In genomic region chr22:25461301-25461700, GRCh38 we compare ENCODE assay signal across 20 cellular contexts.
"Had no signal": no experiment of that assay in that cellular context is flagged by ENCODE, and none has a peak within 500 bp of the region (broad histone marks: within the 10 kb centered on the region; RNA-seq: fewer than 3 reads in every experiment).

No MANE protein-coding gene starts in this region.

- H3K9me3 Mint-ChIP-seq: mesothelial cell of epicardium, natural killer cell, neural crest cell, type B pancreatic cell had no signal

- H3K27me3 Mint-ChIP-seq: type B pancreatic cell had no signal

- FAIRE-seq: endometrium had no signal

- H3K4me1 ChIP-seq: esophagus muscularis mucosa, sigmoid colon, suprapubic skin, thyroid gland had no signal

- ATAC-seq: gastroesophageal sphincter, left lobe of liver, natural killer cell had no signal

- H3K9me3 ChIP-seq: esophagus muscularis mucosa, gastroesophageal sphincter, sigmoid colon, suprapubic skin, thyroid gland had no signal

- H3K27me3 ChIP-seq: esophagus muscularis mucosa, gastroesophageal sphincter, sigmoid colon, suprapubic skin, thyroid gland had no signal

- H3K27ac ChIP-seq: epithelial cell of prostate, esophagus muscularis mucosa, gastroesophageal sphincter, sigmoid colon, skin epidermis, suprapubic skin, thyroid gland had no signal

- H3K4me1 Mint-ChIP-seq: mesothelial cell of epicardium, neural crest cell had no signal

- H3K4me3 Mint-ChIP-seq: mesothelial cell of epicardium, natural killer cell, neural crest cell, type B pancreatic cell had no signal

- H3K4me3 ChIP-seq: esophagus muscularis mucosa, gastroesophageal sphincter, sigmoid colon, skin epidermis, suprapubic skin, thyroid gland had no signal

- DNase-seq: effector memory CD4-positive, alpha-beta T cell; glutamatergic neuron; islet precursor cell; natural killer cell; posterior cingulate gyrus; sigmoid colon; stimulated activated CD4-positive, alpha-beta T cell treated with anti-CD3 and anti-CD28 coated beads, Interleukin-2, amount 100 ng/mL, for 24 hours; stimulated activated CD4-positive, alpha-beta T cell treated with anti-CD3 and anti-CD28 coated beads, Interleukin-4, amount 100 ng/mL, for 4 hours; stimulated activated naive CD4-positive, alpha-beta T cell; thyroid gland had no signal

- H3K27ac Mint-ChIP-seq: mesothelial cell of epicardium, type B pancreatic cell had no signal
